Comparison of ENCODE assay signal across 17 cellular contexts in the genomic region with DNA sequence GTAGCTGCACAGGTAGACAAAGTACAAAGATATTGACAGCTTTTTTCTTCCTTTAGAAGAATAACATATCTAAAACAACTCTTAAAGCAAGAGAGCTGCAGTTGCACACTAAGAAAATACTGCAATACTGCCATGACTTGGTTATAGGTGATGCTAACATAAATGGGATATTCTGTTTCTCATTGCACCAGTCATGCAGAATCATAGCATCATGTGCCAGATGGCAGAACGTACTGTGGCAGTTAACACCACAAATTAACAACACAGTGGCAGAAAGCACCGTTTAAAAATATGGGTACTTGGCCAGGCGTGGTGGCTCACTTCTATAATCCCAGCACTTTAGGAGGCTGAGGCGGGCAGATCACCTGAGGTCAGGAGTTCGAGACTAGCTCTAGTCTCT. TPM values are rescaled to one million over a fixed set of nuclear protein-coding genes. Genes with fewer than 3 reads are reported as not detected.
DNase-seq lines count a peak whose midpoint lies in the region; ATAC-seq, FAIRE-seq and TF ChIP-seq lines count a peak whose summit lies in the region.
"Had no signal": no experiment of that assay in that cellular context is flagged by ENCODE, and none has a peak within 500 bp of the region (broad histone marks: within the 10 kb centered on the region; RNA-seq: fewer than 3 reads in every experiment).

No MANE protein-coding gene starts in this region.

- DNase-seq in HepG2 (ENCODE audit: low spot score) (no peak), right lobe of liver (no peak), NCI-H446 treated with DMSO at 0.1 percent for 48 hours (lab: John Stamatoyannopoulos, UW) (peak; percentile 12), superior temporal gyrus (ENCODE audit: extremely low spot score) (peak; percentile 36), NCI-H526 (lab: John Stamatoyannopoulos, UW) (no peak)
- DNase-seq in activated naive CD8-positive, alpha-beta T cell treated with anti-CD3 and anti-CD28 coated beads, Interleukin-2, amount 50 U/mL, for 24 hours = no peak
- DNase-seq: brain microvascular endothelial cell; Caco-2; heart left ventricle; KBM-7; NCI-H1048; pancreas; stimulated activated CD4-positive, alpha-beta T cell treated with anti-CD3 and anti-CD28 coated beads, Interleukin-4, amount 100 ng/mL, for 1 hour had no signal

- peaks cover 83% of the 10 kb centered on the region for H3K4me1 Mint-ChIP-seq in activated naive CD8-positive, alpha-beta T cell treated with anti-CD3 and anti-CD28 coated beads, Interleukin-2, amount 50 U/mL, for 24 hours

- no peak overlapping the region for H3K9ac ChIP-seq in HepG2 (ENCODE audit: insufficient read depth, low read depth, low read length)

- POLR2A ChIA-PET in HepG2 (lab: Yijun Ruan, JAX) = interaction anchor here (1.0 to 1.8 kb wide), 3 partner anchors 9 to 81 kb away, joined by 3 to 5 read pairs (median 3); no protein-coding TSS in a partner anchor

- no peaks in the 10 kb centered on the region for H3K27me3 ChIP-seq in HepG2 (ENCODE audit: control insufficient read depth in 1 of 2, insufficient read depth in 2 of 2, low read length in 2 of 2)
- no peaks in the 10 kb centered on the region for H3K27me3 ChIP-seq in right lobe of liver
- H3K27me3 ChIP-seq: brain microvascular endothelial cell, heart left ventricle, pancreas had no signal

- H3K27ac Mint-ChIP-seq in activated naive CD8-positive, alpha-beta T cell treated with anti-CD3 and anti-CD28 coated beads, Interleukin-2, amount 50 U/mL, for 24 hours = peak overlapping the region; percentile 49

- BruUV-seq in HepG2 (replicated peaks; lab: Mats Ljungman, UMichigan) = no TSS peak

- H2AFZ ChIP-seq in HepG2 (ENCODE audit: low read length) = no peak overlapping the region

- peaks cover 99% of the 10 kb centered on the region for H4K20me1 ChIP-seq in HepG2 (ENCODE audit: insufficient read depth, low read length)

- peaks cover 99% of the 10 kb centered on the region for H3K4me1 ChIP-seq in HepG2 (ENCODE audit: insufficient read depth, low read length)
- peaks cover 0 to 70% (median 32%) of the 10 kb centered on the region in 4 donors for H3K4me1 ChIP-seq in right lobe of liver

- CTCF ChIA-PET in HepG2 (lab: Yijun Ruan, JAX; ENCODE audit: low intra/inter-chr PET ratio, low total read pairs) = no interaction called here

- no peak for FAIRE-seq in HepG2 (lab: Jason Lieb, UNC)
- FAIRE-seq: G401.6, pancreas had no signal

- H3K4me3 Mint-ChIP-seq in activated naive CD8-positive, alpha-beta T cell treated with anti-CD3 and anti-CD28 coated beads, Interleukin-2, amount 50 U/mL, for 24 hours = no peak overlapping the region

- peaks cover 100% of the 10 kb centered on the region for H3K79me2 ChIP-seq in HepG2 (ENCODE audit: insufficient read depth, low read length)

- TF ChIP-seq CTCF in HepG2 (CRISPR knock-in tag; IDR thresholded peaks at IDR 0.05) (no peak), right lobe of liver (IDR thresholded peaks at IDR 0.05) (no peak)

- H3K4me3 ChIP-seq in HepG2 (replicated peaks in 1 of 3; ENCODE audit: insufficient read depth in 1 of 3, low read depth in 2 of 3, low read length in 3 of 3) = no peak overlapping the region
- no peak overlapping the region for H3K4me3 ChIP-seq in right lobe of liver
- H3K4me3 ChIP-seq: heart left ventricle, pancreas had no signal

- in situ Hi-C loops in HepG2 (cut with HindIII; ENCODE audit: extremely low pct_ligation_motif_present, low pct_unique_long_range_greater_than_20kb) = no loop called here

- no peaks in the 10 kb centered on the region for H3K9me3 Mint-ChIP-seq in activated naive CD8-positive, alpha-beta T cell treated with anti-CD3 and anti-CD28 coated beads, Interleukin-2, amount 50 U/mL, for 24 hours
- H3K9me3 Mint-ChIP-seq: activated naive CD4-positive, alpha-beta T cell treated with anti-CD3 and anti-CD28 coated beads, Interleukin-2, amount 50 U/mL, for 72 hours had no signal

- peaks cover 13 to 33% of the 10 kb centered on the region in 2 experiments for H3K36me3 ChIP-seq in HepG2 (replicated peaks in 1 of 2; ENCODE audit: control insufficient read depth in 1 of 2, insufficient read depth in 2 of 2, low read length in 2 of 2)
- peaks cover 0 to 3% (median 0%) of the 10 kb centered on the region in 4 donors for H3K36me3 ChIP-seq in right lobe of liver

- no peak overlapping the region for H3K4me2 ChIP-seq in HepG2 (ENCODE audit: low read depth, low read length)

- intact Hi-C loops in HepG2 (cut with micrococcal nuclease; ENCODE audit: unreplicated experiment) (loop anchor here (5.0 kb wide), 1 partner anchor 38 kb away; no protein-coding TSS in a partner anchor), right lobe of liver (cut with DNase I) (no loop called here)

- no peak for TF ChIP-seq RAD21 in HepG2 (CRISPR knock-in tag; IDR thresholded peaks at IDR 0.05)

- TF ChIP-seq EP300 in HepG2 (IDR thresholded peaks at IDR 0.05; ENCODE audit: low read depth in 2 of 2, low read length in 2 of 2) = no peak
- TF ChIP-seq EP300 in HepG2 (CRISPR knock-in tag; IDR thresholded peaks at IDR 0.05; ENCODE audit: borderline replicate concordance) = no peak

- H3K27ac ChIP-seq in HepG2 (ENCODE audit: extremely low read length, insufficient read depth, low read length) = no peak overlapping the region
- H3K27ac ChIP-seq in right lobe of liver = no peak overlapping the region
- H3K27ac ChIP-seq: brain microvascular endothelial cell, heart left ventricle, pancreas had no signal

- H3K9me3 ChIP-seq in HepG2 (ENCODE audit: low read length) (no peaks in the 10 kb centered on the region), right lobe of liver (no peaks in the 10 kb centered on the region)
- H3K9me3 ChIP-seq: Caco-2, heart left ventricle, pancreas had no signal

- ATAC-seq in HepG2 (no peak), right lobe of liver (no peak), GM19324 (IDR thresholded peaks at IDR 0.05; ENCODE audit: low FRiP score, unreplicated experiment) (no peak), GM18502 (IDR thresholded peaks at IDR 0.05; ENCODE audit: poor library complexity, unreplicated experiment) (no peak)
- ATAC-seq in activated naive CD8-positive, alpha-beta T cell treated with anti-CD3 and anti-CD28 coated beads, Interleukin-2, amount 50 U/mL, for 24 hours = no peak
- ATAC-seq: heart left ventricle had no signal

- no peak for TF ChIP-seq POLR2A in HepG2 (IDR thresholded peaks at IDR 0.05; ENCODE audit: insufficient read depth in 1 of 2, low read depth in 2 of 2, low read length in 2 of 2)
- TF ChIP-seq POLR2A in right lobe of liver (IDR thresholded peaks at IDR 0.05) = no peak

- WGBS in HepG2 (ENCODE audit: low lambda C conversion rate) = 81% methylated on average over 5 of the region's 5 CpGs
- 55% methylated on average over 5 of the region's 5 CpGs for WGBS in right lobe of liver (ENCODE audit: insufficient coverage, low coverage, low lambda C conversion rate, missing lambda C conversion rate)

- H3K36me3 Mint-ChIP-seq in activated naive CD8-positive, alpha-beta T cell treated with anti-CD3 and anti-CD28 coated beads, Interleukin-2, amount 50 U/mL, for 24 hours (ENCODE audit: low read depth) = peaks cover 44% of the 10 kb centered on the region

- no peaks in the 10 kb centered on the region for H3K27me3 Mint-ChIP-seq in activated naive CD8-positive, alpha-beta T cell treated with anti-CD3 and anti-CD28 coated beads, Interleukin-2, amount 50 U/mL, for 24 hours

TF ChIP-seq in HepG2, 621 proteins besides CTCF, POLR2A, EP300 and RAD21:
- 0 out of 2 replicates have a peak, but pooled peaks have one; percentile 15 for TF ChIP-seq ZNF775 (CRISPR knock-in tag; IDR thresholded peaks at IDR 0.05; ENCODE audit: borderline replicate concordance)
- no peak for TF ChIP-seq E2F2 (CRISPR knock-in tag; IDR thresholded peaks at IDR 0.05; ENCODE audit: borderline replicate concordance)

RNA-seq across cellular contexts. Expression of gene ASXL1, which starts 7.4 kb away (rescaled TPM):
- total RNA-seq in HepG2 (2016; rRNA removed; fragmentation: Illumina TruSeq; extraction: Trizol) (47.3 and 62.1 TPM in 2 replicates), right lobe of liver (10 to 100 TPM; 18.9 to 41.8 (median 26.0) TPM)
- total RNA-seq in HepG2 (2016; cell fraction: cytosol; rRNA removed; fragmentation: Illumina TruSeq; extraction: Trizol; ENCODE audit: low read depth) = 105 and 126 TPM in 2 replicates
- 44.0 and 55.9 TPM in 2 replicates for total RNA-seq in HepG2 (2016; cell fraction: insoluble cytoplasmic fraction; rRNA removed; fragmentation: Illumina TruSeq; extraction: Trizol)
- total RNA-seq in HepG2 (2016; cell fraction: membrane; rRNA removed; fragmentation: Illumina TruSeq; extraction: Trizol) = 30.9 and 35.4 TPM in 2 replicates
- 122 and 129 TPM in 2 replicates for total RNA-seq in HepG2 (2016; cell fraction: nucleus; rRNA removed; fragmentation: Illumina TruSeq; extraction: Trizol)
- 74.8 and 87.6 TPM in 2 replicates for polyA plus RNA-seq in HepG2 (2011; rRNA removed)
- polyA plus RNA-seq in HepG2 (2011; cell fraction: cytosol; rRNA removed) = 40.1 and 42.6 TPM in 2 replicates
- 375 and 376 TPM in 2 replicates for polyA plus RNA-seq in HepG2 (2011; cell fraction: nucleus; rRNA removed)
- 81.3 and 96.1 TPM in 2 replicates for polyA plus RNA-seq in HepG2 (2012)
- 26.1 and 28.4 TPM in 2 replicates for polyA plus RNA-seq in HepG2 (2016; cell fraction: cytosol; fragmentation: Illumina TruSeq; extraction: Trizol; ENCODE audit: low read depth)
- 37.0 and 39.4 TPM in 2 replicates for polyA plus RNA-seq in HepG2 (2016; cell fraction: insoluble cytoplasmic fraction; fragmentation: Illumina TruSeq; extraction: Trizol; ENCODE audit: low read depth)
- polyA plus RNA-seq in HepG2 (2016; cell fraction: membrane; fragmentation: Illumina TruSeq; extraction: Trizol; ENCODE audit: low read depth) = 24.4 and 25.2 TPM in 2 replicates
- polyA plus RNA-seq in HepG2 (2016; cell fraction: nucleus; fragmentation: Illumina TruSeq; extraction: Trizol; ENCODE audit: insufficient read depth, low read depth) = 241 and 272 TPM in 2 replicates
- 94.1 and 144 TPM in 2 replicates for polyA minus RNA-seq in HepG2 (2011; rRNA and poly(A)+ RNA removed; ENCODE audit: low replicate concordance)
- 66.7 and 75.3 TPM in 2 replicates for polyA minus RNA-seq in HepG2 (2011; cell fraction: cytosol; rRNA and poly(A)+ RNA removed)
- 263 and 294 TPM in 2 replicates for polyA minus RNA-seq in HepG2 (2011; cell fraction: nucleus; rRNA and poly(A)+ RNA removed)

Comparison
In these comparisons a context has a peak if more than half of its experiments do, and no peak if none do; other contexts are left out.
1. DNase-seq: peak in NCI-H446 treated with DMSO at 0.1 percent for 48 hours (single experiment) and superior temporal gyrus (single experiment); none in HepG2 (single experiment), right lobe of liver (0 of 3), activated naive CD8-positive, alpha-beta T cell treated with anti-CD3 and anti-CD28 coated beads, Interleukin-2, amount 50 U/mL, for 24 hours (single experiment) and NCI-H526 (0 of 2).